ENCODE assay signal across 37 cellular contexts in the genomic region with DNA sequence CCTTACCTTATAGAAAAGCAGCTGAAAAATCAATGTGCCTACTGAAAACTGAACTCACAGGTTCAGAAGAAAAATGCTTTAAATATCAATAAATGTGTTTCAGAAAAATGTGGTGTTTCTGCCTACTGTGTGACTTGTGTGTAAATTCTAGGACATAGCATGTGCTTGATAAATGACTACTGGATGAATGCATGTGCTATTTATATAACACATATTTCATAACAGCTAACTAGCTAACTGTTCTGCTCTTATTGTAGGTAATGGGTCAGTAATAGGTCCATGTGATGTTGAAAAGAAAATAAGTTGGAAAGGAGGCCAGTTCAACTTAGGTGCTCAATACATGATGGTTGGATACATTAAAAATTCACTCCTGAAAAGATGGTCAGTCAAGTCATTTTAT.
DNase-seq lines count a peak whose midpoint lies in the region; ATAC-seq, FAIRE-seq and TF ChIP-seq lines count a peak whose summit lies in the region.
"Had no signal": no experiment of that assay in that cellular context is flagged by ENCODE, and none has a peak within 500 bp of the region (broad histone marks: within the 10 kb centered on the region; RNA-seq: fewer than 3 reads in every experiment).

No MANE protein-coding gene starts in this region.

- no peaks in the 10 kb centered on the region for H3K79me2 ChIP-seq in HepG2 (ENCODE audit: insufficient read depth, low read length)
- no peaks in the 10 kb centered on the region for H3K79me2 ChIP-seq in OCI-LY7 (ENCODE audit: insufficient read depth, low read depth, low read length)

- no peaks in the 10 kb centered on the region for H3K4me1 Mint-ChIP-seq in stimulated activated naive B cell treated with anti-CD40 and anti-IgM and Interleukin-4, amounts not matched to agents 10 μg/mL and 1 μg/mL and 100 μg/mL, for 72 hours
- H3K4me1 Mint-ChIP-seq: B cell; CD14-positive monocyte; CD4-positive, alpha-beta memory T cell; CD4-positive, CD25-positive, alpha-beta regulatory T cell; CD8-positive, alpha-beta memory T cell had no signal

- no peaks in the 10 kb centered on the region for H3K36me3 Mint-ChIP-seq in stimulated activated naive B cell treated with anti-CD40 and anti-IgM and Interleukin-4, amounts not matched to agents 10 μg/mL and 1 μg/mL and 100 μg/mL, for 72 hours
- H3K36me3 Mint-ChIP-seq: CD14-positive monocyte; CD4-positive, alpha-beta memory T cell; CD4-positive, CD25-positive, alpha-beta regulatory T cell; CD8-positive, alpha-beta memory T cell; CD8-positive, alpha-beta T cell had no signal

- ATAC-seq in Right ventricle myocardium superior (ENCODE audit: poor library complexity) (peak; percentile 39), right cardiac atrium (no peak), left ventricle myocardium superior (peak; percentile 41), Right ventricle myocardium inferior (no peak), HepG2 (no peak), right lobe of liver (no peak)
- no peak for ATAC-seq in stimulated activated naive B cell treated with anti-CD40 and anti-IgM and Interleukin-4, amounts not matched to agents 10 μg/mL and 1 μg/mL and 100 μg/mL, for 72 hours (replicated peaks)
- ATAC-seq: A549; CD8-positive, alpha-beta T cell had no signal

- no peak overlapping the region for H3K27ac ChIP-seq in right cardiac atrium (ENCODE audit: low read length)
- no peak overlapping the region for H3K27ac ChIP-seq in HepG2 (ENCODE audit: extremely low read length, insufficient read depth, low read length)
- no peak overlapping the region for H3K27ac ChIP-seq in right lobe of liver
- H3K27ac ChIP-seq in OCI-LY7 (ENCODE audit: low read depth, low read length, poor library complexity, severe bottlenecking): no peak overlapping the region
- H3K27ac ChIP-seq: 22Rv1; A549; BLaER1; BLaER1 treated with 17β-estradiol and CSF1 and Interleukin-3, amounts not matched to agents 10 nM and 100 nM; C4-2B had no signal

- H4K20me1 ChIP-seq in HepG2 (ENCODE audit: insufficient read depth, low read length) (no peaks in the 10 kb centered on the region), OCI-LY7 (ENCODE audit: insufficient read depth, low read length) (no peaks in the 10 kb centered on the region)
- H4K20me1 ChIP-seq: BLaER1; BLaER1 treated with 17β-estradiol and CSF1 and Interleukin-3, amounts not matched to agents 10 nM and 100 nM had no signal

- DNase-seq in Right ventricle myocardium superior: no peak
- DNase-seq in right cardiac atrium: no peak
- DNase-seq in left ventricle myocardium superior: no peak
- DNase-seq in Right ventricle myocardium inferior (ENCODE audit: missing footprints): no peak
- DNase-seq in HepG2 (ENCODE audit: low spot score): no peak
- no peak for DNase-seq in right lobe of liver
- DNase-seq in OCI-LY7 (ENCODE audit: low spot score): no peak
- DNase-seq in stimulated activated naive B cell treated with anti-CD40 and anti-IgM and Interleukin-4, amounts not matched to agents 10 μg/mL and 1 μg/mL and 100 μg/mL, for 72 hours: no peak
- DNase-seq: 8988T; ACHN; AML-193; BE2C; C1 segment of cervical spinal cord; Caco-2; Calu3; CD4-positive, alpha-beta memory T cell; CD4-positive, alpha-beta T cell; CD4-positive, CD25-positive, alpha-beta regulatory T cell; CD8-positive, alpha-beta memory T cell; CD8-positive, alpha-beta T cell; COR-L47; DMS 273 treated with DMSO at 0.1 percent for 48 hours; DMS153; DMS53; DMS79; DMS79 treated with DMSO at 0.1 percent for 48 hours; DND-41; EL had no signal

- POLR2A ChIA-PET in HepG2 (lab: Yijun Ruan, JAX) (no interaction called here), OCI-LY7 (lab: Charles Lee) (interaction anchor here (0.6 to 1.4 kb wide), 4 partner anchors 20 to 96 kb away, joined by 3 to 4 read pairs (median 4); no protein-coding TSS in a partner anchor)

- H3K4me2 ChIP-seq in HepG2 (ENCODE audit: low read depth, low read length) (no peak overlapping the region), OCI-LY7 (ENCODE audit: low read length) (no peak overlapping the region)
- H3K4me2 ChIP-seq: A549; BLaER1; BLaER1 treated with 17β-estradiol and CSF1 and Interleukin-3, amounts not matched to agents 10 nM and 100 nM had no signal

- no peak for FAIRE-seq in HepG2 (lab: Jason Lieb, UNC)
- FAIRE-seq: A204.1, A549, D721Med had no signal

- no peak overlapping the region for H3K4me3 ChIP-seq in right cardiac atrium (ENCODE audit: low read length)
- H3K4me3 ChIP-seq in HepG2 (replicated peaks in 1 of 3; ENCODE audit: insufficient read depth in 1 of 3, low read depth in 2 of 3, low read length in 3 of 3): no peak overlapping the region
- no peak overlapping the region for H3K4me3 ChIP-seq in right lobe of liver
- no peak overlapping the region for H3K4me3 ChIP-seq in OCI-LY7 (ENCODE audit: low read depth, low read length, poor library complexity, severe bottlenecking)
- H3K4me3 ChIP-seq: A549; BLaER1; BLaER1 treated with 17β-estradiol and CSF1 and Interleukin-3, amounts not matched to agents 10 nM and 100 nM had no signal

- H3K4me3 Mint-ChIP-seq in stimulated activated naive B cell treated with anti-CD40 and anti-IgM and Interleukin-4, amounts not matched to agents 10 μg/mL and 1 μg/mL and 100 μg/mL, for 72 hours: no peak overlapping the region
- H3K4me3 Mint-ChIP-seq: B cell; CD14-positive monocyte; CD4-positive, alpha-beta memory T cell; CD4-positive, alpha-beta T cell; CD8-positive, alpha-beta memory T cell; CD8-positive, alpha-beta T cell had no signal

- no peak for TF ChIP-seq EP300 in HepG2 (IDR thresholded peaks at IDR 0.05; ENCODE audit: low read depth in 2 of 2, low read length in 2 of 2)
- no peak for TF ChIP-seq EP300 in HepG2 (CRISPR knock-in tag; IDR thresholded peaks at IDR 0.05; ENCODE audit: borderline replicate concordance)

- intact Hi-C loops in Right ventricle myocardium superior (cut with DNase I) (no loop called here), right cardiac atrium (cut with DNase I) (no loop called here), left ventricle myocardium superior (cut with micrococcal nuclease) (no loop called here), Right ventricle myocardium inferior (cut with DNase I) (no loop called here), HepG2 (cut with micrococcal nuclease; ENCODE audit: unreplicated experiment) (no loop called here), right lobe of liver (cut with DNase I) (no loop called here), OCI-LY7 (cut with micrococcal nuclease; ENCODE audit: unreplicated experiment) (no loop called here)

- CTCF ChIA-PET in HepG2 (lab: Yijun Ruan, JAX; ENCODE audit: low intra/inter-chr PET ratio, low total read pairs) (no interaction called here), OCI-LY7 (lab: Charles Lee; ENCODE audit: unreplicated experiment) (interaction anchor here (0.6 kb wide), 1 partner anchor 107 kb away, joined by 6 read pairs; no protein-coding TSS in a partner anchor)

- TF ChIP-seq RAD21 in HepG2 (CRISPR knock-in tag; IDR thresholded peaks at IDR 0.05): no peak

- no peak overlapping the region for H3K27ac Mint-ChIP-seq in stimulated activated naive B cell treated with anti-CD40 and anti-IgM and Interleukin-4, amounts not matched to agents 10 μg/mL and 1 μg/mL and 100 μg/mL, for 72 hours
- H3K27ac Mint-ChIP-seq: B cell; CD14-positive monocyte; CD4-positive, alpha-beta memory T cell; CD4-positive, alpha-beta T cell; CD4-positive, CD25-positive, alpha-beta regulatory T cell; CD8-positive, alpha-beta memory T cell; CD8-positive, alpha-beta T cell had no signal

- H3K4me1 ChIP-seq in right cardiac atrium (ENCODE audit: control insufficient read depth, insufficient read depth, low read length) (no peaks in the 10 kb centered on the region), HepG2 (ENCODE audit: insufficient read depth, low read length) (no peaks in the 10 kb centered on the region), right lobe of liver (no peaks in the 10 kb centered on the region), OCI-LY7 (ENCODE audit: insufficient read depth, low read length, poor library complexity, severe bottlenecking) (peaks cover 11% of the 10 kb centered on the region)
- H3K4me1 ChIP-seq: A549, BE2C had no signal

- no peaks in the 10 kb centered on the region for H3K9me2 ChIP-seq in OCI-LY7 (ENCODE audit: insufficient read depth, low read length)

- H3K27me3 ChIP-seq in right cardiac atrium (ENCODE audit: control insufficient read depth, insufficient read depth) (no peaks in the 10 kb centered on the region), HepG2 (ENCODE audit: control insufficient read depth in 1 of 2, insufficient read depth in 2 of 2, low read length in 2 of 2) (no peaks in the 10 kb centered on the region), right lobe of liver (no peaks in the 10 kb centered on the region)
- H3K27me3 ChIP-seq: BE2C; BLaER1; BLaER1 treated with 17β-estradiol and CSF1 and Interleukin-3, amounts not matched to agents 10 nM and 100 nM had no signal

- TF ChIP-seq CTCF in HepG2 (CRISPR knock-in tag; IDR thresholded peaks at IDR 0.05) (no peak), right lobe of liver (IDR thresholded peaks at IDR 0.05) (no peak), OCI-LY7 (conservative IDR thresholded peaks at IDR 0.05; ENCODE audit: low read length) (no peak)

- H3K9me3 ChIP-seq in right cardiac atrium (ENCODE audit: control insufficient read depth, low read length) (no peaks in the 10 kb centered on the region), HepG2 (ENCODE audit: low read length) (peaks cover 81% of the 10 kb centered on the region), right lobe of liver (no peaks in the 10 kb centered on the region), OCI-LY7 (ENCODE audit: low read length) (no peaks in the 10 kb centered on the region)
- H3K9me3 ChIP-seq: A549, BE2C, Caco-2 had no signal

- no TSS peak for BruUV-seq in HepG2 (replicated peaks; lab: Mats Ljungman, UMichigan)
- no TSS peak for BruUV-seq in OCI-LY7 (replicated peaks; lab: Mats Ljungman, UMichigan)

- peaks cover 0 to 2% of the 10 kb centered on the region in 2 donors for H3K9me3 Mint-ChIP-seq in stimulated activated naive B cell treated with anti-CD40 and anti-IgM and Interleukin-4, amounts not matched to agents 10 μg/mL and 1 μg/mL and 100 μg/mL, for 72 hours

- H3K36me3 ChIP-seq in HepG2 (replicated peaks in 1 of 2; ENCODE audit: control insufficient read depth in 1 of 2, insufficient read depth in 2 of 2, low read length in 2 of 2) (no peaks in the 10 kb centered on the region), right lobe of liver (no peaks in the 10 kb centered on the region), OCI-LY7 (ENCODE audit: insufficient read depth, low read length) (no peaks in the 10 kb centered on the region)
- H3K36me3 ChIP-seq: BE2C; BLaER1; BLaER1 treated with 17β-estradiol and CSF1 and Interleukin-3, amounts not matched to agents 10 nM and 100 nM had no signal

- H3K27me3 Mint-ChIP-seq in stimulated activated naive B cell treated with anti-CD40 and anti-IgM and Interleukin-4, amounts not matched to agents 10 μg/mL and 1 μg/mL and 100 μg/mL, for 72 hours: no peaks in the 10 kb centered on the region
- H3K27me3 Mint-ChIP-seq: B cell; CD4-positive, alpha-beta memory T cell; CD4-positive, alpha-beta T cell; CD4-positive, CD25-positive, alpha-beta regulatory T cell; CD8-positive, alpha-beta memory T cell had no signal

- no peak overlapping the region for H3K9ac ChIP-seq in HepG2 (ENCODE audit: insufficient read depth, low read depth, low read length)
- H3K9ac ChIP-seq: BLaER1; BLaER1 treated with 17β-estradiol and CSF1 and Interleukin-3, amounts not matched to agents 10 nM and 100 nM had no signal

- H2AFZ ChIP-seq in HepG2 (ENCODE audit: low read length) (no peak overlapping the region), OCI-LY7 (ENCODE audit: low read length) (peak overlapping the region; percentile 66; the same call in 1 of the 2 replicates)

- TF ChIP-seq POLR2A in HepG2 (IDR thresholded peaks at IDR 0.05; ENCODE audit: insufficient read depth in 1 of 2, low read depth in 2 of 2, low read length in 2 of 2) (no peak), right lobe of liver (IDR thresholded peaks at IDR 0.05) (no peak)

- in situ Hi-C loops in HepG2 (cut with HindIII; ENCODE audit: extremely low pct_ligation_motif_present, low pct_unique_long_range_greater_than_20kb): no loop called here

Comparison
In these comparisons a context has a peak if more than half of its experiments do, and no peak if none do; other contexts are left out.
1. ATAC-seq: peak in Right ventricle myocardium superior (single experiment) and left ventricle myocardium superior (single experiment); none in right cardiac atrium (0 of 2), Right ventricle myocardium inferior (single experiment), HepG2 (single experiment), right lobe of liver (0 of 4) and stimulated activated naive B cell treated with anti-CD40 and anti-IgM and Interleukin-4, amounts not matched to agents 10 μg/mL and 1 μg/mL and 100 μg/mL, for 72 hours (0 of 2).